1 cellular context compared by ENCODE assay signal in genomic region chr15:77025941-77026411, GRCh38.
TF ChIP-seq lines count a peak whose summit lies in the region.

No MANE protein-coding gene starts in this region.

TF ChIP-seq in HepG2, 621 proteins besides CTCF, POLR2A, EP300 and RAD21:
- no peak for TF ChIP-seq MEIS1 (CRISPR knock-in tag; IDR thresholded peaks at IDR 0.05; ENCODE audit: borderline replicate concordance)
- TF ChIP-seq ZNF589 (CRISPR knock-in tag; conservative IDR thresholded peaks at IDR 0.05): no peak
- TF ChIP-seq ZSCAN22 (CRISPR knock-in tag; IDR thresholded peaks at IDR 0.05): no peak
- TF ChIP-seq ZBTB49 (CRISPR knock-in tag; IDR thresholded peaks at IDR 0.05; ENCODE audit: borderline replicate concordance): no peak
- TF ChIP-seq ZBTB44 (CRISPR knock-in tag; IDR thresholded peaks at IDR 0.05): no peak
- TF ChIP-seq HCFC1 (IDR thresholded peaks at IDR 0.05; ENCODE audit: low read depth, low read length): no peak
- TF ChIP-seq HBP1 (CRISPR knock-in tag; IDR thresholded peaks at IDR 0.05; ENCODE audit: low read depth): no peak
- no peak for TF ChIP-seq SIX1 (CRISPR knock-in tag; IDR thresholded peaks at IDR 0.05; ENCODE audit: borderline replicate concordance)
- TF ChIP-seq NFE2L1 (CRISPR knock-in tag; IDR thresholded peaks at IDR 0.05; ENCODE audit: borderline replicate concordance): no peak
- no peak for TF ChIP-seq ZNF318 (CRISPR knock-in tag; IDR thresholded peaks at IDR 0.05)
- no peak for TF ChIP-seq ZNF296 (CRISPR knock-in tag; conservative IDR thresholded peaks at IDR 0.05)
- no peak for TF ChIP-seq KAT7 (CRISPR knock-in tag; IDR thresholded peaks at IDR 0.05; ENCODE audit: borderline replicate concordance)
- TF ChIP-seq KDM4B (CRISPR knock-in tag; IDR thresholded peaks at IDR 0.05): no peak
- TF ChIP-seq RERE (CRISPR knock-in tag; IDR thresholded peaks at IDR 0.05; ENCODE audit: low read depth): no peak
TF ChIP-seq in HepG2: peak in this region for 0.
